16 cellular contexts compared by ENCODE assay signal in the genomic region with DNA sequence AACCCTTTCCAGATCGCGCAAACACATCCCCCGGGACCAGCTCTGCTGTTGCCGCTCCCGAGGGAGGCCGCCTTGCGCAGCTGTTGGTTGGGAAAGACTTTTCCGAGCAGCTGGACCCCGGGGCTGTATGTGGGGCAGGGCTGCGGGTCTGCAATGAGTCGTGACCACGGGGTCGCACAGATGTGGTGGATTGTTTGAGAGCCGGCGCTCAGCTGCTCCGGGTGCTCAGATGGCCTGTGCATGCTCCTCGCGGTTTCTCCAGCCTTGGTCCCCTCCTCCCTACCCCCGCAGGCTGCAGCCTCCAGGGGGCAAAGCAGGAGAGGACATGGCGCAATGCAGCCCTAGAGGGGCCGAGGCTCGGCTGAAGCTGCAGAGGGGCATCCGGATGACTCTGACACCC.
A peak's percentile ranks its signal among the peaks of the same experiment; 100 is the strongest.
DNase-seq lines count a peak whose midpoint lies in the region; ATAC-seq and TF ChIP-seq lines count a peak whose summit lies in the region.
"Had no signal": no experiment of that assay in that cellular context is flagged by ENCODE, and none has a peak within 500 bp of the region (broad histone marks: within the 10 kb centered on the region; RNA-seq: fewer than 3 reads in every experiment).

No MANE protein-coding gene starts in this region.

- TF ChIP-seq CTCF in fibroblast of villous mesenchyme (IDR thresholded peaks at IDR 0.05; ENCODE audit: insufficient read depth, low read depth, low read length), result no peak
- no peak for TF ChIP-seq CTCF in nephron (IDR thresholded peaks at IDR 0.05; ENCODE audit: unreplicated experiment in 3 of 3)

- H3K4me3 Mint-ChIP-seq in nephron, result peak overlapping the region in 2 of 3 experiments; percentile 14 to 41
- H3K4me3 Mint-ChIP-seq: naive thymus-derived CD4-positive, alpha-beta T cell had no signal

- H3K27me3 ChIP-seq in aorta (ENCODE audit: control insufficient read depth in 1 of 2, insufficient read depth in 2 of 2, low read length in 1 of 2), result no peaks in the 10 kb centered on the region

- ATAC-seq in Right ventricle myocardium inferior (peak; percentile 63), aorta (ENCODE audit: low FRiP score) (no peak), HG02981 (IDR thresholded peaks at IDR 0.05; ENCODE audit: unreplicated experiment) (no peak), GM21528 (IDR thresholded peaks at IDR 0.05; ENCODE audit: low FRiP score, unreplicated experiment) (no peak)
- ATAC-seq: activated naive CD4-positive, alpha-beta T cell treated with anti-CD3 and anti-CD28 coated beads, Interleukin-2, amount 50 U/mL, for 72 hours; naive thymus-derived CD4-positive, alpha-beta T cell had no signal

- H3K36me3 ChIP-seq in aorta (ENCODE audit: control insufficient read depth in 1 of 2, insufficient read depth in 2 of 2, low read length in 1 of 2), result no peaks in the 10 kb centered on the region

- peaks cover 4% of the 10 kb centered on the region for H3K27me3 Mint-ChIP-seq in nephron (ENCODE audit: low read depth)

- no peak overlapping the region for H3K27ac ChIP-seq in aorta (ENCODE audit: low read depth in 1 of 2, low read length in 2 of 2)
- H3K27ac ChIP-seq: GM23248 had no signal

- 9 to 25% methylated on average over 23 of the region's 23 CpGs for WGBS in aorta, 2 donors

- H3K36me3 Mint-ChIP-seq in nephron (ENCODE audit: low read depth), result no peaks in the 10 kb centered on the region
- H3K36me3 Mint-ChIP-seq: activated naive CD4-positive, alpha-beta T cell treated with anti-CD3 and anti-CD28 coated beads, Interleukin-2, amount 50 U/mL, for 72 hours; naive thymus-derived CD4-positive, alpha-beta T cell had no signal

- DNase-seq in Right ventricle myocardium inferior (ENCODE audit: missing footprints), result peak; percentile 86
- no peak for DNase-seq in cardiac septum (ENCODE audit: low spot score)
- peak; percentile 60 for DNase-seq in fibroblast of villous mesenchyme (ENCODE audit: low read depth)
- DNase-seq in aorta, result peak; percentile 44 to 82
- no peak for DNase-seq in NCI-H146 treated with DMSO at 0.1 percent for 48 hours (lab: John Stamatoyannopoulos, UW; ENCODE audit: unreplicated experiment)
- DNase-seq: central memory CD4-positive, alpha-beta T cell; GM23248; NCI-H1048; NCI-H446; retina; stimulated activated naive CD4-positive, alpha-beta T cell treated with Interleukin-2 at 50 U/mL for 16 hours had no signal

- peaks cover 3% of the 10 kb centered on the region for H3K9me3 Mint-ChIP-seq in nephron
- H3K9me3 Mint-ChIP-seq: activated naive CD4-positive, alpha-beta T cell treated with anti-CD3 and anti-CD28 coated beads, Interleukin-2, amount 50 U/mL, for 72 hours had no signal

- H3K4me1 ChIP-seq in aorta (ENCODE audit: control insufficient read depth in 1 of 2, insufficient read depth in 2 of 2, low read length in 2 of 2), result no peaks in the 10 kb centered on the region

- peak overlapping the region; percentile 67 to 85 (median 71) for H3K27ac Mint-ChIP-seq in nephron
- H3K27ac Mint-ChIP-seq: activated naive CD4-positive, alpha-beta T cell treated with anti-CD3 and anti-CD28 coated beads, Interleukin-2, amount 50 U/mL, for 72 hours; naive thymus-derived CD4-positive, alpha-beta T cell had no signal

- H3K9me3 ChIP-seq in aorta (ENCODE audit: control insufficient read depth, low read length), result no peaks in the 10 kb centered on the region

- intact Hi-C loops in Right ventricle myocardium inferior (cut with DNase I), result no loop called here
- intact Hi-C loops in cardiac septum (cut with DNase I), result no loop called here
- intact Hi-C loops in aorta (cut with DNase I), result no loop called here

- H3K4me3 ChIP-seq in fibroblast of villous mesenchyme (ENCODE audit: low read depth, low read length), result no peak overlapping the region
- no peak overlapping the region for H3K4me3 ChIP-seq in aorta (ENCODE audit: low read length in 2 of 2)
- H3K4me3 ChIP-seq: GM23248 had no signal

- H3K4me1 Mint-ChIP-seq in nephron, result peaks cover 62% of the 10 kb centered on the region
- H3K4me1 Mint-ChIP-seq: naive thymus-derived CD4-positive, alpha-beta T cell had no signal

Comparison
In these comparisons a context has a peak if more than half of its experiments do, and no peak if none do; other contexts are left out.
1. DNase-seq: peak in Right ventricle myocardium inferior (single experiment), fibroblast of villous mesenchyme (single experiment) and aorta (2 of 2); none in cardiac septum (single experiment) and NCI-H146 treated with DMSO at 0.1 percent for 48 hours (single experiment).